26 cellular contexts compared by ENCODE assay signal in genomic region chrX:77561372-77561771, GRCh38.
"Had no signal": no experiment of that assay in that cellular context is flagged by ENCODE, and none has a peak within 500 bp of the region (broad histone marks: within the 10 kb centered on the region; RNA-seq: fewer than 3 reads in every experiment).

No MANE protein-coding gene starts in this region.

- DNase-seq: activated CD4-positive, alpha-beta T cell treated with anti-CD3 and anti-CD28 coated beads for 1 hour; activated CD4-positive, alpha-beta T cell treated with anti-CD3 and anti-CD28 coated beads, Interleukin-2, amount 10 ng/mL, durations not matched to agents 24 days and 14 days; activated CD4-positive, alpha-beta T cell treated with anti-CD3 and anti-CD28 coated beads, Interleukin-2, amount 50 U/mL, for 48 hours; activated CD8-positive, alpha-beta memory T cell treated with anti-CD3 and anti-CD28 coated beads, Interleukin-2, amount 10 ng/mL, durations not matched to agents 7 days and 5 days; activated effector memory CD4-positive, alpha-beta T cell treated with Interleukin-2 at 50 U/mL for 16 hours; activated naive CD4-positive, alpha-beta T cell treated with Interleukin-2 at 50 U/mL for 16 hours; activated naive CD8-positive, alpha-beta T cell treated with anti-CD3 and anti-CD28 coated beads, Interleukin-2, amount 10 ng/mL, durations not matched to agents 7 days and 5 days; activated T-cell treated with anti-CD3 and anti-CD28 coated beads, Interleukin-2, amount 50 U/mL, for 24 hours; adrenal gland; anterior cingulate cortex; caudate nucleus; NCI-H1092; NCI-H1417 treated with DMSO at 0.1 percent for 48 hours; NCI-H1694; NCI-H2029; NCI-H2107; NCI-H2171 treated with DMSO at 0.1 percent for 48 hours; NCI-H345; NCI-H510A; NCI-H526 treated with DMSO at 0.1 percent for 48 hours; NCI-H82; Peyer's patch; SHP77 treated with DMSO at 0.1 percent for 48 hours; T-helper 9 cell had no signal

- H3K27me3 ChIP-seq: adrenal gland, breast epithelium, Peyer's patch had no signal

- H3K4me1 ChIP-seq: adrenal gland, breast epithelium, Peyer's patch had no signal

- ATAC-seq: activated CD8-positive, alpha-beta memory T cell treated with anti-CD3 and anti-CD28 coated beads, Interleukin-2, amount 10 ng/mL, durations not matched to agents 7 days and 5 days; WTC11 had no signal

- H3K4me3 ChIP-seq: adrenal gland, breast epithelium, Peyer's patch had no signal

- H3K36me3 ChIP-seq: adrenal gland, breast epithelium, Peyer's patch had no signal

- H3K27ac ChIP-seq: adrenal gland, breast epithelium, Peyer's patch had no signal

- H3K9me3 ChIP-seq: adrenal gland, Peyer's patch had no signal
